In the genomic region with DNA sequence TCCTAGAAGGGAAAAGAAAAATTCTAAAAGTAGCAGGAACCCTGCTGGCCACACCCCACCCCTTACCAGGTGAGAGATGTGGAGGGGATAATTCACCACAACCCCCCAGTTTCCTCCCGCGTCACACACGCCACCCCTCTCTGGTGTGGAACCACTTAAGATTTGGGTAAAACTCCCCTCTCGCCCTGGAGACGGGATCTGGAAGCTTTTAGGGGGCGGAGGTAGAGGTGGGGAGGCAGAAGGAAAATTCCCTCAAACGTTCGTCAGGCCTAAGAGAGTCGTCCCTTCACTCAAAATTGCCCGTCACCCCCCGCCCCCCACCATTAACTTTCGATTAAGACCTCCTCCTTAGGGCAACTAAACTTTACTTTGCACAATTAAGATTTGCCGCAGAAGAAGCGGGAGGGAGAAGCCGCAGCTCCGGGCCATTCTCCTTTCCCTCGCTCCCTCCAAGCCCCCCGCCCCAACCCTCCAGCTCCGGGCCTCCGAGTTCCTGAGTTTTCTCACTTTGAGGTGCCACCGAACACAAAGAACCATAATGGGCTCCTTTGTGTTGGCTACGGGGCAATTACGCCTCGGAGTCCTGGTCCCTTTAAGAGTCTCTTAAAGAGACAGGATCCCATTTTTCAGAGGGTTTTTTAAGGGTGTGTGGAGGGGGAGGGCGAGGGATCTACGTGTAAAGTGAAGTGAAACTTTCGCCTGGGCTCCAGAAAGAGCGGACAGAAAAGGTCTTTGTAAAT, we compare ENCODE assay signal across 1 cellular context.
TF ChIP-seq lines count a peak whose summit lies in the region.

No MANE protein-coding gene starts in this region.

TF ChIP-seq in GM12878, 131 proteins besides CTCF, POLR2A, EP300 and RAD21:
- TF ChIP-seq, protein P1, sequence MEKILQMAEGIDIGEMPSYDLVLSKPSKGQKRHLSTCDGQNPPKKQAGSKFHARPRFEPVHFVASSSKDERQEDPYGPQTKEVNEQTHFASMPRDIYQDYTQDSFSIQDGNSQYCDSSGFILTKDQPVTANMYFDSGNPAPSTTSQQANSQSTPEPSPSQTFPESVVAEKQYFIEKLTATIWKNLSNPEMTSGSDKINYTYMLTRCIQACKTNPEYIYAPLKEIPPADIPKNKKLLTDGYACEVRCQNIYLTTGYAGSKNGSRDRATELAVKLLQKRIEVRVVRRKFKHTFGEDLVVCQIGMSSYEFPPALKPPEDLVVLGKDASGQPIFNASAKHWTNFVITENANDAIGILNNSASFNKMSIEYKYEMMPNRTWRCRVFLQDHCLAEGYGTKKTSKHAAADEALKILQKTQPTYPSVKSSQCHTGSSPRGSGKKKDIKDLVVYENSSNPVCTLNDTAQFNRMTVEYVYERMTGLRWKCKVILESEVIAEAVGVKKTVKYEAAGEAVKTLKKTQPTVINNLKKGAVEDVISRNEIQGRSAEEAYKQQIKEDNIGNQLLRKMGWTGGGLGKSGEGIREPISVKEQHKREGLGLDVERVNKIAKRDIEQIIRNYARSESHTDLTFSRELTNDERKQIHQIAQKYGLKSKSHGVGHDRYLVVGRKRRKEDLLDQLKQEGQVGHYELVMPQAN (conservative IDR thresholded peaks at IDR 0.05) = no peak
- TF ChIP-seq, protein P2, sequence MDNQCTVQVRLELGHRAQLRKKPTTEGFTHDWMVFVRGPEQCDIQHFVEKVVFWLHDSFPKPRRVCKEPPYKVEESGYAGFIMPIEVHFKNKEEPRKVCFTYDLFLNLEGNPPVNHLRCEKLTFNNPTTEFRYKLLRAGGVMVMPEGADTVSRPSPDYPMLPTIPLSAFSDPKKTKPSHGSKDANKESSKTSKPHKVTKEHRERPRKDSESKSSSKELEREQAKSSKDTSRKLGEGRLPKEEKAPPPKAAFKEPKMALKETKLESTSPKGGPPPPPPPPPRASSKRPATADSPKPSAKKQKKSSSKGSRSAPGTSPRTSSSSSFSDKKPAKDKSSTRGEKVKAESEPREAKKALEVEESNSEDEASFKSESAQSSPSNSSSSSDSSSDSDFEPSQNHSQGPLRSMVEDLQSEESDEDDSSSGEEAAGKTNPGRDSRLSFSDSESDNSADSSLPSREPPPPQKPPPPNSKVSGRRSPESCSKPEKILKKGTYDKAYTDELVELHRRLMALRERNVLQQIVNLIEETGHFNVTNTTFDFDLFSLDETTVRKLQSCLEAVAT (IDR thresholded peaks at IDR 0.05) = no peak
- no peak for TF ChIP-seq FOS (IDR thresholded peaks at IDR 0.05; ENCODE audit: borderline replicate concordance, extremely low read depth, insufficient read length)
- TF ChIP-seq SP1 (IDR thresholded peaks at IDR 0.05; ENCODE audit: low read depth, low read length) = peak; percentile 5
- TF ChIP-seq, protein P3, sequence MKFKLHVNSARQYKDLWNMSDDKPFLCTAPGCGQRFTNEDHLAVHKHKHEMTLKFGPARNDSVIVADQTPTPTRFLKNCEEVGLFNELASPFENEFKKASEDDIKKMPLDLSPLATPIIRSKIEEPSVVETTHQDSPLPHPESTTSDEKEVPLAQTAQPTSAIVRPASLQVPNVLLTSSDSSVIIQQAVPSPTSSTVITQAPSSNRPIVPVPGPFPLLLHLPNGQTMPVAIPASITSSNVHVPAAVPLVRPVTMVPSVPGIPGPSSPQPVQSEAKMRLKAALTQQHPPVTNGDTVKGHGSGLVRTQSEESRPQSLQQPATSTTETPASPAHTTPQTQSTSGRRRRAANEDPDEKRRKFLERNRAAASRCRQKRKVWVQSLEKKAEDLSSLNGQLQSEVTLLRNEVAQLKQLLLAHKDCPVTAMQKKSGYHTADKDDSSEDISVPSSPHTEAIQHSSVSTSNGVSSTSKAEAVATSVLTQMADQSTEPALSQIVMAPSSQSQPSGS (IDR thresholded peaks at IDR 0.05; ENCODE audit: low read length) = no peak
- TF ChIP-seq, protein P4, sequence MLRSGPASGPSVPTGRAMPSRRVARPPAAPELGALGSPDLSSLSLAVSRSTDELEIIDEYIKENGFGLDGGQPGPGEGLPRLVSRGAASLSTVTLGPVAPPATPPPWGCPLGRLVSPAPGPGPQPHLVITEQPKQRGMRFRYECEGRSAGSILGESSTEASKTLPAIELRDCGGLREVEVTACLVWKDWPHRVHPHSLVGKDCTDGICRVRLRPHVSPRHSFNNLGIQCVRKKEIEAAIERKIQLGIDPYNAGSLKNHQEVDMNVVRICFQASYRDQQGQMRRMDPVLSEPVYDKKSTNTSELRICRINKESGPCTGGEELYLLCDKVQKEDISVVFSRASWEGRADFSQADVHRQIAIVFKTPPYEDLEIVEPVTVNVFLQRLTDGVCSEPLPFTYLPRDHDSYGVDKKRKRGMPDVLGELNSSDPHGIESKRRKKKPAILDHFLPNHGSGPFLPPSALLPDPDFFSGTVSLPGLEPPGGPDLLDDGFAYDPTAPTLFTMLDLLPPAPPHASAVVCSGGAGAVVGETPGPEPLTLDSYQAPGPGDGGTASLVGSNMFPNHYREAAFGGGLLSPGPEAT (IDR thresholded peaks at IDR 0.05; ENCODE audit: low read depth) = peak; percentile 90
- no peak for TF ChIP-seq NR2C2 (IDR thresholded peaks at IDR 0.05; ENCODE audit: borderline replicate concordance, control insufficient read depth, insufficient read length, low read depth)
- no peak for TF ChIP-seq HDAC6 (IDR thresholded peaks at IDR 0.05; ENCODE audit: unreplicated experiment)
- TF ChIP-seq HDGF (IDR thresholded peaks at IDR 0.05) = no peak
- TF ChIP-seq CHD2 (IDR thresholded peaks at IDR 0.05; ENCODE audit: borderline replicate concordance, low read depth, low read length) = no peak
- TF ChIP-seq RBBP5 (conservative IDR thresholded peaks at IDR 0.05) = no peak
- TF ChIP-seq TAF1 (IDR thresholded peaks at IDR 0.05; ENCODE audit: borderline replicate concordance, low read depth, low read length) = 0 out of 2 replicates have a peak, but pooled peaks have one; percentile 25
- TF ChIP-seq HCFC1 (IDR thresholded peaks at IDR 0.05; ENCODE audit: low read length) = no peak
- no peak for TF ChIP-seq POLR2AphosphoS5 (IDR thresholded peaks at IDR 0.05; ENCODE audit: low read length)
- TF ChIP-seq SREBF2 (IDR thresholded peaks at IDR 0.05; ENCODE audit: low read length) = no peak
- TF ChIP-seq RB1 (IDR thresholded peaks at IDR 0.05; ENCODE audit: borderline replicate concordance) = no peak
- no peak for TF ChIP-seq NBN (IDR thresholded peaks at IDR 0.05)
- TF ChIP-seq EZH2 (IDR thresholded peaks at IDR 0.05; ENCODE audit: borderline replicate concordance, control insufficient read depth, low read depth, low read length) = no peak
- no peak for TF ChIP-seq NR2C1 (IDR thresholded peaks at IDR 0.05)
- no peak for TF ChIP-seq ZNF207 (IDR thresholded peaks at IDR 0.05; ENCODE audit: borderline replicate concordance)
- no peak for TF ChIP-seq EGR1 (IDR thresholded peaks at IDR 0.05; ENCODE audit: borderline replicate concordance in 1 of 2, low read depth in 2 of 2, low read length in 2 of 2)
- TF ChIP-seq CBX5 (IDR thresholded peaks at IDR 0.05; ENCODE audit: low read depth) = no peak
- no peak for TF ChIP-seq TCF7 (IDR thresholded peaks at IDR 0.05; ENCODE audit: borderline replicate concordance)
- no peak for TF ChIP-seq SMARCA5 (IDR thresholded peaks at IDR 0.05)
- TF ChIP-seq, protein P5, sequence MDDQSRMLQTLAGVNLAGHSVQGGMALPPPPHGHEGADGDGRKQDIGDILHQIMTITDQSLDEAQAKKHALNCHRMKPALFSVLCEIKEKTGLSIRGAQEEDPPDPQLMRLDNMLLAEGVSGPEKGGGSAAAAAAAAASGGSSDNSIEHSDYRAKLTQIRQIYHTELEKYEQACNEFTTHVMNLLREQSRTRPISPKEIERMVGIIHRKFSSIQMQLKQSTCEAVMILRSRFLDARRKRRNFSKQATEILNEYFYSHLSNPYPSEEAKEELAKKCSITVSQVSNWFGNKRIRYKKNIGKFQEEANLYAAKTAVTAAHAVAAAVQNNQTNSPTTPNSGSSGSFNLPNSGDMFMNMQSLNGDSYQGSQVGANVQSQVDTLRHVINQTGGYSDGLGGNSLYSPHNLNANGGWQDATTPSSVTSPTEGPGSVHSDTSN (IDR thresholded peaks at IDR 0.05; ENCODE audit: insufficient replicate concordance, low read depth, low read length) = no peak
- TF ChIP-seq, protein P6, sequence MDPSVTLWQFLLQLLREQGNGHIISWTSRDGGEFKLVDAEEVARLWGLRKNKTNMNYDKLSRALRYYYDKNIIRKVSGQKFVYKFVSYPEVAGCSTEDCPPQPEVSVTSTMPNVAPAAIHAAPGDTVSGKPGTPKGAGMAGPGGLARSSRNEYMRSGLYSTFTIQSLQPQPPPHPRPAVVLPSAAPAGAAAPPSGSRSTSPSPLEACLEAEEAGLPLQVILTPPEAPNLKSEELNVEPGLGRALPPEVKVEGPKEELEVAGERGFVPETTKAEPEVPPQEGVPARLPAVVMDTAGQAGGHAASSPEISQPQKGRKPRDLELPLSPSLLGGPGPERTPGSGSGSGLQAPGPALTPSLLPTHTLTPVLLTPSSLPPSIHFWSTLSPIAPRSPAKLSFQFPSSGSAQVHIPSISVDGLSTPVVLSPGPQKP (IDR thresholded peaks at IDR 0.05; ENCODE audit: low read depth, low read length) = no peak
- TF ChIP-seq, protein P7, sequence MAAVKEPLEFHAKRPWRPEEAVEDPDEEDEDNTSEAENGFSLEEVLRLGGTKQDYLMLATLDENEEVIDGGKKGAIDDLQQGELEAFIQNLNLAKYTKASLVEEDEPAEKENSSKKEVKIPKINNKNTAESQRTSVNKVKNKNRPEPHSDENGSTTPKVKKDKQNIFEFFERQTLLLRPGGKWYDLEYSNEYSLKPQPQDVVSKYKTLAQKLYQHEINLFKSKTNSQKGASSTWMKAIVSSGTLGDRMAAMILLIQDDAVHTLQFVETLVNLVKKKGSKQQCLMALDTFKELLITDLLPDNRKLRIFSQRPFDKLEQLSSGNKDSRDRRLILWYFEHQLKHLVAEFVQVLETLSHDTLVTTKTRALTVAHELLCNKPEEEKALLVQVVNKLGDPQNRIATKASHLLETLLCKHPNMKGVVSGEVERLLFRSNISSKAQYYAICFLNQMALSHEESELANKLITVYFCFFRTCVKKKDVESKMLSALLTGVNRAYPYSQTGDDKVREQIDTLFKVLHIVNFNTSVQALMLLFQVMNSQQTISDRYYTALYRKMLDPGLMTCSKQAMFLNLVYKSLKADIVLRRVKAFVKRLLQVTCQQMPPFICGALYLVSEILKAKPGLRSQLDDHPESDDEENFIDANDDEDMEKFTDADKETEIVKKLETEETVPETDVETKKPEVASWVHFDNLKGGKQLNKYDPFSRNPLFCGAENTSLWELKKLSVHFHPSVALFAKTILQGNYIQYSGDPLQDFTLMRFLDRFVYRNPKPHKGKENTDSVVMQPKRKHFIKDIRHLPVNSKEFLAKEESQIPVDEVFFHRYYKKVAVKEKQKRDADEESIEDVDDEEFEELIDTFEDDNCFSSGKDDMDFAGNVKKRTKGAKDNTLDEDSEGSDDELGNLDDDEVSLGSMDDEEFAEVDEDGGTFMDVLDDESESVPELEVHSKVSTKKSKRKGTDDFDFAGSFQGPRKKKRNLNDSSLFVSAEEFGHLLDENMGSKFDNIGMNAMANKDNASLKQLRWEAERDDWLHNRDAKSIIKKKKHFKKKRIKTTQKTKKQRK (IDR thresholded peaks at IDR 0.05; ENCODE audit: low read depth, low read length) = no peak
- TF ChIP-seq ZNF384 (IDR thresholded peaks at IDR 0.05; ENCODE audit: borderline replicate concordance, low read depth, low read length) = no peak
- no peak for TF ChIP-seq FOXM1 (IDR thresholded peaks at IDR 0.05; ENCODE audit: low read depth, low read length)
- peak; percentile 54; the same call in 1 of the 2 replicates for TF ChIP-seq SPI1 (IDR thresholded peaks at IDR 0.05; ENCODE audit: borderline replicate concordance, insufficient read depth, low read depth, low read length)
- TF ChIP-seq ATF7 (IDR thresholded peaks at IDR 0.05; ENCODE audit: low read depth) = no peak
- no peak for TF ChIP-seq POU2F2 (IDR thresholded peaks at IDR 0.05; ENCODE audit: borderline replicate concordance, low read depth, low read length)
- no peak for TF ChIP-seq ZNF24 (IDR thresholded peaks at IDR 0.05)
- TF ChIP-seq MXI1 (IDR thresholded peaks at IDR 0.05; ENCODE audit: low read depth, low read length) = no peak
- TF ChIP-seq SREBF1 (IDR thresholded peaks at IDR 0.05; ENCODE audit: low read length) = no peak
- TF ChIP-seq SMAD5 (IDR thresholded peaks at IDR 0.05; ENCODE audit: low read depth) = no peak
- TF ChIP-seq TCF12 (IDR thresholded peaks at IDR 0.05; ENCODE audit: low read depth, low read length) = no peak
- TF ChIP-seq, protein P8, sequence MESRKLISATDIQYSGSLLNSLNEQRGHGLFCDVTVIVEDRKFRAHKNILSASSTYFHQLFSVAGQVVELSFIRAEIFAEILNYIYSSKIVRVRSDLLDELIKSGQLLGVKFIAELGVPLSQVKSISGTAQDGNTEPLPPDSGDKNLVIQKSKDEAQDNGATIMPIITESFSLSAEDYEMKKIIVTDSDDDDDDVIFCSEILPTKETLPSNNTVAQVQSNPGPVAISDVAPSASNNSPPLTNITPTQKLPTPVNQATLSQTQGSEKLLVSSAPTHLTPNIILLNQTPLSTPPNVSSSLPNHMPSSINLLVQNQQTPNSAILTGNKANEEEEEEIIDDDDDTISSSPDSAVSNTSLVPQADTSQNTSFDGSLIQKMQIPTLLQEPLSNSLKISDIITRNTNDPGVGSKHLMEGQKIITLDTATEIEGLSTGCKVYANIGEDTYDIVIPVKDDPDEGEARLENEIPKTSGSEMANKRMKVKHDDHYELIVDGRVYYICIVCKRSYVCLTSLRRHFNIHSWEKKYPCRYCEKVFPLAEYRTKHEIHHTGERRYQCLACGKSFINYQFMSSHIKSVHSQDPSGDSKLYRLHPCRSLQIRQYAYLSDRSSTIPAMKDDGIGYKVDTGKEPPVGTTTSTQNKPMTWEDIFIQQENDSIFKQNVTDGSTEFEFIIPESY (IDR thresholded peaks at IDR 0.05) = 0 out of 2 replicates have a peak, but pooled peaks have one; percentile 50
- TF ChIP-seq BMI1 (IDR thresholded peaks at IDR 0.05; ENCODE audit: borderline replicate concordance) = no peak
- no peak for TF ChIP-seq FOXK2 (IDR thresholded peaks at IDR 0.05)
- TF ChIP-seq, protein P9, sequence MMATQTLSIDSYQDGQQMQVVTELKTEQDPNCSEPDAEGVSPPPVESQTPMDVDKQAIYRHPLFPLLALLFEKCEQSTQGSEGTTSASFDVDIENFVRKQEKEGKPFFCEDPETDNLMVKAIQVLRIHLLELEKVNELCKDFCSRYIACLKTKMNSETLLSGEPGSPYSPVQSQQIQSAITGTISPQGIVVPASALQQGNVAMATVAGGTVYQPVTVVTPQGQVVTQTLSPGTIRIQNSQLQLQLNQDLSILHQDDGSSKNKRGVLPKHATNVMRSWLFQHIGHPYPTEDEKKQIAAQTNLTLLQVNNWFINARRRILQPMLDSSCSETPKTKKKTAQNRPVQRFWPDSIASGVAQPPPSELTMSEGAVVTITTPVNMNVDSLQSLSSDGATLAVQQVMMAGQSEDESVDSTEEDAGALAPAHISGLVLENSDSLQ (IDR thresholded peaks at IDR 0.05) = no peak
- no peak for TF ChIP-seq RUNX3 (IDR thresholded peaks at IDR 0.05; ENCODE audit: low read length)
- TF ChIP-seq, protein P10, sequence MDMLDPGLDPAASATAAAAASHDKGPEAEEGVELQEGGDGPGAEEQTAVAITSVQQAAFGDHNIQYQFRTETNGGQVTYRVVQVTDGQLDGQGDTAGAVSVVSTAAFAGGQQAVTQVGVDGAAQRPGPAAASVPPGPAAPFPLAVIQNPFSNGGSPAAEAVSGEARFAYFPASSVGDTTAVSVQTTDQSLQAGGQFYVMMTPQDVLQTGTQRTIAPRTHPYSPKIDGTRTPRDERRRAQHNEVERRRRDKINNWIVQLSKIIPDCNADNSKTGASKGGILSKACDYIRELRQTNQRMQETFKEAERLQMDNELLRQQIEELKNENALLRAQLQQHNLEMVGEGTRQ (IDR thresholded peaks at IDR 0.05; ENCODE audit: borderline replicate concordance, low read depth, low read length) = no peak
- no peak for TF ChIP-seq KAT2A (conservative IDR thresholded peaks at IDR 0.05; ENCODE audit: control insufficient read depth, low read depth, low read length)
